ENCODE assay signal across 1 cellular context in the genomic region with DNA sequence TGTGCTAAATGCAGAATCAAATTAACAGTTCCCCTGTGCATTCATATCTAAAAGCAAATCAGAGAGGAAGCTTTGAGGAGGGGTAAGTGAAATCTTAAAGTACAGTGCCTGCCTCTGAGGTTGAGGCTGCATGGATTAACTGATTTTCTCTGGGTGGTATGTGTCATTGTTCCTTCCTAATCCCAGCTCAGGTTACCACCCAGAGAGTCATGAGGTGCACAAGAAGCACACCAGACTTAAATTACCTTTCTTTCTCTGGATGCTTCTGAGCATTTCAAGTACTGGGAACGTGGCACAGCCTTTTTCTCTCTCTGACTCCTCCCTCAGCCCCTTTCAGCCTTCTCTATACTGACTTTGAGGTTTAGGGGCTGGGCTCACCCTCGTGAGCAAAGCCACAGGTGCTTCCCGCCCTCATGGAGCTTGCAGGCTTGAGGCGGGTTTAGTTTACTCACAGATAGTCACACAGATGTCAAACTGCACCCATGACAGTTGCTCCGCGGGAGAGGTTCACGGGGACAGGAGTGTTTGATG.
TF ChIP-seq lines count a peak whose summit lies in the region.

No MANE protein-coding gene starts in this region.

TF ChIP-seq in GM23338, 12 proteins besides CTCF, POLR2A, EP300 and RAD21 (continued from another document):
- TF ChIP-seq, protein P1, sequence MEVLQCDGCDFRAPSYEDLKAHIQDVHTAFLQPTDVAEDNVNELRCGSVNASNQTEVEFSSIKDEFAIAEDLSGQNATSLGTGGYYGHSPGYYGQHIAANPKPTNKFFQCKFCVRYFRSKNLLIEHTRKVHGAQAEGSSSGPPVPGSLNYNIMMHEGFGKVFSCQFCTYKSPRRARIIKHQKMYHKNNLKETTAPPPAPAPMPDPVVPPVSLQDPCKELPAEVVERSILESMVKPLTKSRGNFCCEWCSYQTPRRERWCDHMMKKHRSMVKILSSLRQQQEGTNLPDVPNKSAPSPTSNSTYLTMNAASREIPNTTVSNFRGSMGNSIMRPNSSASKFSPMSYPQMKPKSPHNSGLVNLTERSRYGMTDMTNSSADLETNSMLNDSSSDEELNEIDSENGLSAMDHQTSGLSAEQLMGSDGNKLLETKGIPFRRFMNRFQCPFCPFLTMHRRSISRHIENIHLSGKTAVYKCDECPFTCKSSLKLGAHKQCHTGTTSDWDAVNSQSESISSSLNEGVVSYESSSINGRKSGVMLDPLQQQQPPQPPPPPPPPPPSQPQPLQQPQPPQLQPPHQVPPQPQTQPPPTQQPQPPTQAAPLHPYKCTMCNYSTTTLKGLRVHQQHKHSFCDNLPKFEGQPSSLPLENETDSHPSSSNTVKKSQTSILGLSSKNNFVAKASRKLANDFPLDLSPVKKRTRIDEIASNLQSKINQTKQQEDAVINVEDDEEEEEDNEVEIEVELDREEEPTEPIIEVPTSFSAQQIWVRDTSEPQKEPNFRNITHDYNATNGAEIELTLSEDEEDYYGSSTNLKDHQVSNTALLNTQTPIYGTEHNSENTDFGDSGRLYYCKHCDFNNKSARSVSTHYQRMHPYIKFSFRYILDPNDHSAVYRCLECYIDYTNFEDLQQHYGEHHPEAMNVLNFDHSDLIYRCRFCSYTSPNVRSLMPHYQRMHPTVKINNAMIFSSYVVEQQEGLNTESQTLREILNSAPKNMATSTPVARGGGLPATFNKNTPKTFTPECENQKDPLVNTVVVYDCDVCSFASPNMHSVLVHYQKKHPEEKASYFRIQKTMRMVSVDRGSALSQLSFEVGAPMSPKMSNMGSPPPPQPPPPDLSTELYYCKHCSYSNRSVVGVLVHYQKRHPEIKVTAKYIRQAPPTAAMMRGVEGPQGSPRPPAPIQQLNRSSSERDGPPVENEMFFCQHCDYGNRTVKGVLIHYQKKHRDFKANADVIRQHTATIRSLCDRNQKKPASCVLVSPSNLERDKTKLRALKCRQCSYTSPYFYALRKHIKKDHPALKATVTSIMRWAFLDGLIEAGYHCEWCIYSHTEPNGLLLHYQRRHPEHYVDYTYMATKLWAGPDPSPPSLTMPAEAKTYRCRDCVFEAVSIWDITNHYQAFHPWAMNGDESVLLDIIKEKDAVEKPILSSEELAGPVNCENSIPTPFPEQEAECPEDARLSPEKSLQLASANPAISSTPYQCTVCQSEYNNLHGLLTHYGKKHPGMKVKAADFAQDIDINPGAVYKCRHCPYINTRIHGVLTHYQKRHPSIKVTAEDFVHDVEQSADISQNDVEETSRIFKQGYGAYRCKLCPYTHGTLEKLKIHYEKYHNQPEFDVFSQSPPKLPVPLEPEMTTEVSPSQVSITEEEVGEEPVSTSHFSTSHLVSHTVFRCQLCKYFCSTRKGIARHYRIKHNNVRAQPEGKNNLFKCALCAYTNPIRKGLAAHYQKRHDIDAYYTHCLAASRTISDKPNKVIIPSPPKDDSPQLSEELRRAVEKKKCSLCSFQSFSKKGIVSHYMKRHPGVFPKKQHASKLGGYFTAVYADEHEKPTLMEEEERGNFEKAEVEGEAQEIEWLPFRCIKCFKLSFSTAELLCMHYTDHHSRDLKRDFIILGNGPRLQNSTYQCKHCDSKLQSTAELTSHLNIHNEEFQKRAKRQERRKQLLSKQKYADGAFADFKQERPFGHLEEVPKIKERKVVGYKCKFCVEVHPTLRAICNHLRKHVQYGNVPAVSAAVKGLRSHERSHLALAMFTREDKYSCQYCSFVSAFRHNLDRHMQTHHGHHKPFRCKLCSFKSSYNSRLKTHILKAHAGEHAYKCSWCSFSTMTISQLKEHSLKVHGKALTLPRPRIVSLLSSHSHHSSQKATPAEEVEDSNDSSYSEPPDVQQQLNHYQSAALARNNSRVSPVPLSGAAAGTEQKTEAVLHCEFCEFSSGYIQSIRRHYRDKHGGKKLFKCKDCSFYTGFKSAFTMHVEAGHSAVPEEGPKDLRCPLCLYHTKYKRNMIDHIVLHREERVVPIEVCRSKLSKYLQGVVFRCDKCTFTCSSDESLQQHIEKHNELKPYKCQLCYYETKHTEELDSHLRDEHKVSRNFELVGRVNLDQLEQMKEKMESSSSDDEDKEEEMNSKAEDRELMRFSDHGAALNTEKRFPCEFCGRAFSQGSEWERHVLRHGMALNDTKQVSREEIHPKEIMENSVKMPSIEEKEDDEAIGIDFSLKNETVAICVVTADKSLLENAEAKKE (CRISPR knock-in tag; IDR thresholded peaks at IDR 0.05), result no peak
- TF ChIP-seq EZH2phosphoT487 (IDR thresholded peaks at IDR 0.05; ENCODE audit: unreplicated experiment) (no peak), ZNF114 (CRISPR knock-in tag; IDR thresholded peaks at IDR 0.05) (no peak), STAT1 (IDR thresholded peaks at IDR 0.05; ENCODE audit: unreplicated experiment) (no peak), NANOG (IDR thresholded peaks at IDR 0.05; ENCODE audit: borderline replicate concordance) (no peak), CREB1 (CRISPR knock-in tag; IDR thresholded peaks at IDR 0.05; ENCODE audit: low read depth) (no peak), JUNB (IDR thresholded peaks at IDR 0.05; ENCODE audit: unreplicated experiment) (no peak), ZNF331 (CRISPR knock-in tag; IDR thresholded peaks at IDR 0.05; ENCODE audit: low read depth) (no peak)
- TF ChIP-seq, protein P2, sequence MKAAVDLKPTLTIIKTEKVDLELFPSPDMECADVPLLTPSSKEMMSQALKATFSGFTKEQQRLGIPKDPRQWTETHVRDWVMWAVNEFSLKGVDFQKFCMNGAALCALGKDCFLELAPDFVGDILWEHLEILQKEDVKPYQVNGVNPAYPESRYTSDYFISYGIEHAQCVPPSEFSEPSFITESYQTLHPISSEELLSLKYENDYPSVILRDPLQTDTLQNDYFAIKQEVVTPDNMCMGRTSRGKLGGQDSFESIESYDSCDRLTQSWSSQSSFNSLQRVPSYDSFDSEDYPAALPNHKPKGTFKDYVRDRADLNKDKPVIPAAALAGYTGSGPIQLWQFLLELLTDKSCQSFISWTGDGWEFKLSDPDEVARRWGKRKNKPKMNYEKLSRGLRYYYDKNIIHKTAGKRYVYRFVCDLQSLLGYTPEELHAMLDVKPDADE (IDR thresholded peaks at IDR 0.05), result no peak
